22 cellular contexts compared by ENCODE assay signal in the genomic region with DNA sequence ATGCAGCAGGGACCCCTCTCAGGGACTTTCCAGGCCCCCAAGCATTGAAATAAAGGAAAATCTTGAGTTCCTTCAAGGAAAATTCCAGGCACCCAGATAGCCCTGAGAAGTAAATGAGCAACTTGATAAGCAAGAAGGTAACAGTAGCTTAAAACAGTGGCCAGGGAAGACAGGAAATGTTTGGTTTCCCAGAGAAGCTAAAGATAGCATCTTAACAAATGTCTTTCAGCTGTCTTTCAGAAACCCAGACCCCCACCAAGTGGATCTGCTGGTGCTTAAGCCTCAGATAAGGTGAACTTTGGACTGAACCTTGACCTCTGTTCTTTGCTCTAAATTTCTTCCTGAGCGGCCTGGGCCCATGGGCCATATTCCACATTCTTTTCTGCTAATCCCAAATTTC.
DNase-seq lines count a peak whose midpoint lies in the region; ATAC-seq and TF ChIP-seq lines count a peak whose summit lies in the region.
"Had no signal": no experiment of that assay in that cellular context is flagged by ENCODE, and none has a peak within 500 bp of the region (broad histone marks: within the 10 kb centered on the region; RNA-seq: fewer than 3 reads in every experiment).

No MANE protein-coding gene starts in this region.

- H3K27me3 ChIP-seq in BLaER1 (no peaks in the 10 kb centered on the region), sigmoid colon (no peaks in the 10 kb centered on the region), H7 (ENCODE audit: control insufficient read depth, insufficient read depth, low read length) (no peaks in the 10 kb centered on the region)
- H3K27me3 ChIP-seq: BE2C had no signal

- H3K36me3 ChIP-seq in BLaER1 (no peaks in the 10 kb centered on the region), sigmoid colon (no peaks in the 10 kb centered on the region), H7 (replicated peaks; ENCODE audit: control insufficient read depth, insufficient read depth, low read length) (no peaks in the 10 kb centered on the region)
- H3K36me3 ChIP-seq: BE2C had no signal

- H3K9ac ChIP-seq in BLaER1 = no peak overlapping the region
- H3K9ac ChIP-seq: GM23248 had no signal

- 84 to 88% methylated on average over 1 of the region's 1 CpG for WGBS in sigmoid colon, 2 donors

- TF ChIP-seq POLR2A in sigmoid colon (IDR thresholded peaks at IDR 0.05) = no peak

- no peaks in the 10 kb centered on the region for H4K20me1 ChIP-seq in BLaER1

- no peak overlapping the region for H3K4me3 ChIP-seq in BLaER1
- no peak overlapping the region for H3K4me3 ChIP-seq in sigmoid colon
- H3K4me3 ChIP-seq in H7 (ENCODE audit: insufficient read depth, low read depth, low read length) = no peak overlapping the region
- H3K4me3 ChIP-seq: A549, GM23248 had no signal

- H3K4me1 ChIP-seq in BLaER1 (peaks cover 28% of the 10 kb centered on the region), sigmoid colon (no peaks in the 10 kb centered on the region)
- H3K4me1 ChIP-seq: A549, BE2C had no signal

- H3K27ac ChIP-seq in BLaER1 = no peak overlapping the region
- no peak overlapping the region for H3K27ac ChIP-seq in sigmoid colon
- H3K27ac ChIP-seq: A549, C4-2B, GM23248 had no signal

- intact Hi-C loops in sigmoid colon (cut with DNase I) = no loop called here

- H3K9me3 ChIP-seq in BLaER1 = peaks cover 7% of the 10 kb centered on the region; the same call in 1 of the 2 replicates
- H3K9me3 ChIP-seq in sigmoid colon = peaks cover 0 to 6% (median 0%) of the 10 kb centered on the region in 4 donors
- H3K9me3 ChIP-seq: A549, BE2C had no signal

- TF ChIP-seq CTCF in sigmoid colon (IDR thresholded peaks at IDR 0.05) = no peak

- peak overlapping the region; percentile 22 for H3K4me2 ChIP-seq in BLaER1
- H3K4me2 ChIP-seq: A549 had no signal

- no peak for TF ChIP-seq EP300 in sigmoid colon (IDR thresholded peaks at IDR 0.05)

- ATAC-seq in GM18868 (IDR thresholded peaks at IDR 0.05; ENCODE audit: unreplicated experiment) = no peak
- ATAC-seq: A549; CD8-positive, alpha-beta T cell; HCT116 had no signal

- peak; percentile 10 for DNase-seq in ELF-1 (ENCODE audit: low read depth, low spot score)
- DNase-seq in islet precursor cell = peak; percentile 15
- DNase-seq in sigmoid colon = peak; percentile 4
- DNase-seq in H7 = no peak
- no peak for DNase-seq in NCI-H1092 (lab: John Stamatoyannopoulos, UW)
- DNase-seq: 8988T; ACHN; AML-193; BE2C; CD4-positive, CD25-positive, alpha-beta regulatory T cell; CD8-positive, alpha-beta T cell; DMS 273 treated with DMSO at 0.1 percent for 48 hours; DMS79; EL; GF-D8; GM23248; H9 had no signal

Comparison
In these comparisons a context has a peak if more than half of its experiments do, and no peak if none do; other contexts are left out.
1. DNase-seq: peak in ELF-1 (single experiment), islet precursor cell (single experiment) and sigmoid colon (single experiment); none in H7 (single experiment) and NCI-H1092 (single experiment).